1 cellular context compared by ENCODE assay signal in genomic region chr10:102599565-102600327, GRCh38.
TF ChIP-seq lines count a peak whose summit lies in the region.

No MANE protein-coding gene starts in this region.

TF ChIP-seq in HepG2, 621 proteins besides CTCF, POLR2A, EP300 and RAD21 (continued from another document and continues in another):
- TF ChIP-seq ZNF318 (CRISPR knock-in tag; IDR thresholded peaks at IDR 0.05) (no peak), ZFP36 (IDR thresholded peaks at IDR 0.05; ENCODE audit: borderline replicate concordance, low read depth, low read length, partially characterized antibody) (no peak), ZNF512 (CRISPR knock-in tag; IDR thresholded peaks at IDR 0.05) (no peak), ZNF556 (CRISPR knock-in tag; IDR thresholded peaks at IDR 0.05; ENCODE audit: borderline replicate concordance) (no peak), IRF2 (CRISPR knock-in tag; IDR thresholded peaks at IDR 0.05) (peak; percentile 64; the same call in 1 of the 2 replicates), RFXANK (CRISPR knock-in tag; IDR thresholded peaks at IDR 0.05) (0 out of 2 replicates have a peak, but pooled peaks have one; percentile 23), ZNF251 (CRISPR knock-in tag; IDR thresholded peaks at IDR 0.05) (no peak), MYC (CRISPR knock-in tag; IDR thresholded peaks at IDR 0.05; ENCODE audit: borderline replicate concordance) (peak; percentile 49; the same call in 1 of the 2 replicates), HOXA3 (CRISPR knock-in tag; IDR thresholded peaks at IDR 0.05) (peak; percentile 67; the same call in 1 of the 2 replicates), FOXK1 (CRISPR knock-in tag; IDR thresholded peaks at IDR 0.05; ENCODE audit: borderline replicate concordance, low read depth) (peak; percentile 63; the same call in 1 of the 2 replicates), PLSCR1 (CRISPR knock-in tag; IDR thresholded peaks at IDR 0.05; ENCODE audit: borderline replicate concordance) (no peak), ZNF234 (CRISPR knock-in tag; conservative IDR thresholded peaks at IDR 0.05) (no peak), RBAK (CRISPR knock-in tag; IDR thresholded peaks at IDR 0.05) (no peak), CSRNP1 (CRISPR knock-in tag; IDR thresholded peaks at IDR 0.05) (peak; percentile 56; the same call in 1 of the 2 replicates), ZNF292 (CRISPR knock-in tag; IDR thresholded peaks at IDR 0.05; ENCODE audit: borderline replicate concordance, low read depth) (peak; percentile 72; the same call in 1 of the 2 replicates), ZBED4 (CRISPR knock-in tag; IDR thresholded peaks at IDR 0.05; ENCODE audit: borderline replicate concordance) (peak; percentile 77; the same call in 1 of the 2 replicates), ZNF503 (CRISPR knock-in tag; IDR thresholded peaks at IDR 0.05) (peak; percentile 90), SALL2 (CRISPR knock-in tag; IDR thresholded peaks at IDR 0.05) (peak; percentile 85; the same call in 1 of the 2 replicates), SNAPC4 (CRISPR knock-in tag; IDR thresholded peaks at IDR 0.05) (peak; percentile 72; the same call in 1 of the 2 replicates), REXO4 (CRISPR knock-in tag; IDR thresholded peaks at IDR 0.05; ENCODE audit: borderline replicate concordance) (no peak)
